Comparison of ENCODE assay signal across 21 cellular contexts in genomic region chr3:196938124-196938523, GRCh38. TPM values are rescaled to one million over a fixed set of nuclear protein-coding genes. Genes with fewer than 3 reads are reported as not detected.
DNase-seq lines count a peak whose midpoint lies in the region; ATAC-seq and TF ChIP-seq lines count a peak whose summit lies in the region.
"Had no signal": no experiment of that assay in that cellular context is flagged by ENCODE, and none has a peak within 500 bp of the region (broad histone marks: within the 10 kb centered on the region; RNA-seq: fewer than 3 reads in every experiment).

No MANE protein-coding gene starts in this region.

- POLR2A ChIA-PET in Panc1 (lab: Charles Lee), result interaction anchor here (0.6 kb wide), 2 partner anchors 71 to 198 kb away, joined by 8 to 13 read pairs; no protein-coding TSS in a partner anchor

- H3K36me3 ChIP-seq in Panc1 (ENCODE audit: control insufficient read depth, insufficient read depth, low read length) (peaks cover 50% of the 10 kb centered on the region), endodermal cell (ENCODE audit: control insufficient read depth, insufficient read depth, low read length) (peaks cover 73% of the 10 kb centered on the region), smooth muscle cell (ENCODE audit: low read depth) (peaks cover 27% of the 10 kb centered on the region)

- H3K9me3 ChIP-seq in Panc1 (ENCODE audit: control insufficient read depth, insufficient read depth, low read depth, low read length) (no peaks in the 10 kb centered on the region), endodermal cell (ENCODE audit: control insufficient read depth, low read length) (no peaks in the 10 kb centered on the region), smooth muscle cell (replicated peaks; ENCODE audit: low read depth) (no peaks in the 10 kb centered on the region)

- 89 to 100% methylated on average over 1 to 2 of the region's 2 CpGs for WGBS in endodermal cell (ENCODE audit: insufficient coverage in 1 of 2, insufficient read length in 1 of 2), 2 experiments
- WGBS in smooth muscle cell (ENCODE audit: low lambda C conversion rate), result 62% methylated on average over 2 of the region's 2 CpGs

- intact Hi-C loops in Panc1 (cut with micrococcal nuclease; ENCODE audit: unreplicated experiment), result no loop called here

- TF ChIP-seq CTCF in Panc1 (IDR thresholded peaks at IDR 0.05) (no peak), endodermal cell (conservative IDR thresholded peaks at IDR 0.05) (no peak), smooth muscle cell (IDR thresholded peaks at IDR 0.05; ENCODE audit: borderline replicate concordance, insufficient read depth, poor library complexity, severe bottlenecking) (no peak), foreskin keratinocyte (conservative IDR thresholded peaks at IDR 0.05) (no peak)

- no peak for DNase-seq in activated naive CD4-positive, alpha-beta T cell treated with anti-CD3 and anti-CD28 coated beads, Interleukin-2, amount 10 ng/mL, durations not matched to agents 7 days and 5 days
- DNase-seq in activated naive CD4-positive, alpha-beta T cell (lab: John Stamatoyannopoulos, UW), result no peak
- DNase-seq in Panc1 (ENCODE audit: low read depth, low spot score) (no peak), endodermal cell (no peak), smooth muscle cell (lab: John Stamatoyannopoulos, UW; ENCODE audit: unreplicated experiment) (no peak), NCI-H1694 (lab: John Stamatoyannopoulos, UW) (no peak), foreskin keratinocyte (no peak)
- DNase-seq: brain microvascular endothelial cell; effector CD4-positive, alpha-beta T cell; glutamatergic neuron; GM23248; NCI-H1105; NCI-H2081; NCI-H345; NK-92 treated with Interleukin-12 subunit alpha and Interleukin-12 subunit beta, amount 100 ng/mL, for 24 hours; stimulated activated CD4-positive, alpha-beta T cell treated with anti-CD3 and anti-CD28 coated beads, Interleukin-15, amount 100 ng/mL, for 24 hours; T-helper 2 cell had no signal

- peaks cover 11% of the 10 kb centered on the region for H3K4me1 ChIP-seq in Panc1 (ENCODE audit: control insufficient read depth, insufficient read depth, low read length)
- no peaks in the 10 kb centered on the region for H3K4me1 ChIP-seq in endodermal cell (ENCODE audit: control insufficient read depth, insufficient read depth, low read length)
- H3K4me1 ChIP-seq in smooth muscle cell (ENCODE audit: low read depth), result no peaks in the 10 kb centered on the region
- no peaks in the 10 kb centered on the region for H3K4me1 ChIP-seq in foreskin keratinocyte

- H3K4me2 ChIP-seq in smooth muscle cell, result no peak overlapping the region

- peaks cover 4% of the 10 kb centered on the region for H4K20me1 ChIP-seq in smooth muscle cell (ENCODE audit: low read depth)

- H3K4me3 ChIP-seq in Panc1 (ENCODE audit: low read depth in 2 of 2, low read length in 2 of 2) (no peak overlapping the region), endodermal cell (ENCODE audit: low read length) (no peak overlapping the region), smooth muscle cell (no peak overlapping the region)
- H3K4me3 ChIP-seq: GM23248 had no signal

- BruUV-seq in Panc1 (replicated peaks; lab: Mats Ljungman, UMichigan), result no TSS peak

- peaks cover 26% of the 10 kb centered on the region for H3F3A ChIP-seq in smooth muscle cell (ENCODE audit: low read depth)

- no peak overlapping the region for H2AFZ ChIP-seq in smooth muscle cell (ENCODE audit: low read depth)
- H2AFZ ChIP-seq: GM23248, parathyroid adenoma had no signal

- peaks cover 59% of the 10 kb centered on the region for H3K36me3 Mint-ChIP-seq in activated naive CD4-positive, alpha-beta T cell treated with anti-CD3 and anti-CD28 coated beads, Interleukin-2, amount 10 ng/mL, durations not matched to agents 7 days and 5 days
- peaks cover 60% of the 10 kb centered on the region for H3K36me3 Mint-ChIP-seq in endodermal cell (ENCODE audit: low read depth)

- no peak for ATAC-seq in Panc1
- no peak for ATAC-seq in activated CD4-positive, CD25-positive, alpha-beta regulatory T cell treated with anti-CD3 and anti-CD28 coated beads, Interleukin-2, amount 50 U/mL, for 24 hours
- ATAC-seq in foreskin keratinocyte, result no peak
- ATAC-seq: sciatic nerve had no signal

- H3K27ac ChIP-seq in Panc1 (ENCODE audit: low read length) (peak overlapping the region; percentile 36), endodermal cell (ENCODE audit: low read depth, low read length) (no peak overlapping the region), smooth muscle cell (ENCODE audit: low read depth) (peak overlapping the region; percentile 33), foreskin keratinocyte (no peak overlapping the region)
- H3K27ac ChIP-seq: brain microvascular endothelial cell, GM23248, parathyroid adenoma had no signal

- H3K27me3 Mint-ChIP-seq in activated naive CD4-positive, alpha-beta T cell treated with anti-CD3 and anti-CD28 coated beads, Interleukin-2, amount 10 ng/mL, durations not matched to agents 7 days and 5 days, result peaks cover 5% of the 10 kb centered on the region
- H3K27me3 Mint-ChIP-seq in endodermal cell (ENCODE audit: insufficient read depth), result no peaks in the 10 kb centered on the region

- no peak overlapping the region for H3K9ac ChIP-seq in endodermal cell (ENCODE audit: extremely low read depth, low read length, poor library complexity, severe bottlenecking)
- no peak overlapping the region for H3K9ac ChIP-seq in smooth muscle cell (ENCODE audit: low read depth)
- H3K9ac ChIP-seq: GM23248, parathyroid adenoma had no signal

- H3K27me3 ChIP-seq in Panc1 (ENCODE audit: control insufficient read depth, insufficient read depth, low read length) (no peaks in the 10 kb centered on the region), endodermal cell (ENCODE audit: control insufficient read depth, insufficient read depth, low read length, poor library complexity, severe bottlenecking) (no peaks in the 10 kb centered on the region), smooth muscle cell (ENCODE audit: low read depth) (no peaks in the 10 kb centered on the region), foreskin keratinocyte (no peaks in the 10 kb centered on the region)
- H3K27me3 ChIP-seq: brain microvascular endothelial cell had no signal

- peaks cover 29% of the 10 kb centered on the region for H3K4me1 Mint-ChIP-seq in activated naive CD4-positive, alpha-beta T cell treated with anti-CD3 and anti-CD28 coated beads, Interleukin-2, amount 10 ng/mL, durations not matched to agents 7 days and 5 days
- H3K4me1 Mint-ChIP-seq in endodermal cell, result peaks cover 12% of the 10 kb centered on the region

- H3K4me3 Mint-ChIP-seq in activated naive CD4-positive, alpha-beta T cell treated with anti-CD3 and anti-CD28 coated beads, Interleukin-2, amount 10 ng/mL, durations not matched to agents 7 days and 5 days, result no peak overlapping the region
- no peak overlapping the region for H3K4me3 Mint-ChIP-seq in endodermal cell
- H3K4me3 Mint-ChIP-seq: CD14-positive monocyte had no signal

- peak overlapping the region; percentile 38 for H3K27ac Mint-ChIP-seq in activated naive CD4-positive, alpha-beta T cell treated with anti-CD3 and anti-CD28 coated beads, Interleukin-2, amount 10 ng/mL, durations not matched to agents 7 days and 5 days
- H3K27ac Mint-ChIP-seq in endodermal cell, result peak overlapping the region; percentile 26

- peaks cover 45% of the 10 kb centered on the region for H3K79me2 ChIP-seq in smooth muscle cell (ENCODE audit: low read depth)

- in situ Hi-C loops in Panc1 (cut with HindIII; ENCODE audit: low pct_unique_long_range_greater_than_20kb, low sequenced_read_pairs), result no loop called here

- CTCF ChIA-PET in activated naive CD4-positive, alpha-beta T cell treated with anti-CD3 and anti-CD28 coated beads, Interleukin-2, amount 10 ng/mL, durations not matched to agents 7 days and 5 days (lab: Charles Lee), result interaction anchor here (1.0 kb wide), 1 partner anchor 105 kb away, joined by 3 read pairs; no protein-coding TSS in a partner anchor
- CTCF ChIA-PET in Panc1 (lab: Charles Lee), result no interaction called here

- no peaks in the 10 kb centered on the region for H3K9me3 Mint-ChIP-seq in activated naive CD4-positive, alpha-beta T cell treated with anti-CD3 and anti-CD28 coated beads, Interleukin-2, amount 10 ng/mL, durations not matched to agents 7 days and 5 days
- H3K9me3 Mint-ChIP-seq in endodermal cell, result no peaks in the 10 kb centered on the region

RNA-seq across cellular contexts. Expression of gene NCBP2, which starts 4.2 kb away (rescaled TPM):
- 122 TPM for total RNA-seq in Panc1 (2021; ENCODE audit: unreplicated experiment)
- polyA plus RNA-seq in Panc1 (2012; ENCODE audit: insufficient read length), result 133 TPM
- 10 to 100 TPM; 74.9 to 97.3 TPM for total RNA-seq in endodermal cell
- 109 TPM for polyA plus RNA-seq in endodermal cell (2013, experiment 1 of 2)
- polyA plus RNA-seq in endodermal cell (2013, experiment 2 of 2), result 98.5 TPM
- total RNA-seq in smooth muscle cell, result 47.0 and 55.0 TPM in 2 replicates
- polyA plus RNA-seq in smooth muscle cell, result 69.3 and 78.6 TPM in 2 replicates
- total RNA-seq in foreskin keratinocyte, result 59.5 and 64.7 TPM in 2 replicates
- 46.4 and 48.6 TPM in 2 replicates for polyA plus RNA-seq in foreskin keratinocyte

RNA-seq across cellular contexts. Expression of gene PIGZ, which starts 30.5 kb away (rescaled TPM):
- total RNA-seq in Panc1 (2021; ENCODE audit: unreplicated experiment), result 6.3 TPM
- 6.6 TPM for polyA plus RNA-seq in Panc1 (2012; ENCODE audit: insufficient read length)
- under 1 TPM; 0.22 to 0.31 TPM for total RNA-seq in endodermal cell
- polyA plus RNA-seq in endodermal cell (2013, experiment 1 of 2), result 0.46 TPM
- polyA plus RNA-seq in endodermal cell (2013, experiment 2 of 2), result not detected
- 3.0 and 3.2 TPM in 2 replicates for total RNA-seq in smooth muscle cell
- 1.8 and 2.6 TPM in 2 replicates for polyA plus RNA-seq in smooth muscle cell
- total RNA-seq in foreskin keratinocyte, result 1.0 and 1.6 TPM in 2 replicates
- polyA plus RNA-seq in foreskin keratinocyte, result 1.0 and 1.9 TPM in 2 replicates

Comparison
In these comparisons a context has a peak if more than half of its experiments do, and no peak if none do; other contexts are left out.
1. H3K27ac ChIP-seq: peak in Panc1 (single experiment) and smooth muscle cell (single experiment); none in endodermal cell (single experiment) and foreskin keratinocyte (single experiment).